Comparison of ENCODE assay signal across 1 cellular context in genomic region chr21:29648710-29649240, GRCh38.
TF ChIP-seq lines count a peak whose summit lies in the region.

No MANE protein-coding gene starts in this region.

TF ChIP-seq in K562, 482 proteins besides CTCF, POLR2A, EP300 and RAD21 (continued from another document and continues in another):
- TF ChIP-seq CHD7 (IDR thresholded peaks at IDR 0.05; ENCODE audit: low read depth, low read length) (no peak), NELFE (IDR thresholded peaks at IDR 0.05; ENCODE audit: insufficient read depth, insufficient read length) (no peak), CCNT2 (IDR thresholded peaks at IDR 0.05; ENCODE audit: borderline replicate concordance, extremely low read depth, insufficient read length, low read depth, low read length) (no peak), ZNF717 (CRISPR knock-in tag; IDR thresholded peaks at IDR 0.05) (no peak), PRPF4 (IDR thresholded peaks at IDR 0.05; ENCODE audit: insufficient read depth, low read depth, low read length, poor library complexity, severe bottlenecking) (no peak), ZBTB7A (IDR thresholded peaks at IDR 0.05; ENCODE audit: borderline replicate concordance, control insufficient read depth, low read depth, low read length) (no peak), MYC (IDR thresholded peaks at IDR 0.05; ENCODE audit: low read depth, low read length) (no peak), MYC (CRISPR knock-in tag; IDR thresholded peaks at IDR 0.05; ENCODE audit: borderline replicate concordance, low read depth) (peak; percentile 65; the same call in 1 of the 2 replicates), HCFC1 (IDR thresholded peaks at IDR 0.05; ENCODE audit: low read depth, low read length) (no peak), PTBP1 (IDR thresholded peaks at IDR 0.05; ENCODE audit: low read depth, low read length) (no peak), HMG20B (CRISPR knock-in tag; IDR thresholded peaks at IDR 0.05) (no peak), BACH1 (tag; IDR thresholded peaks at IDR 0.05) (peak; percentile 55; the same call in 1 of the 2 replicates), SRF (CRISPR knock-in tag; IDR thresholded peaks at IDR 0.05) (no peak), STAT6 (CRISPR knock-in tag; IDR thresholded peaks at IDR 0.05) (no peak), DPF2 (IDR thresholded peaks at IDR 0.05) (no peak), CTBP1 (IDR thresholded peaks at IDR 0.05; ENCODE audit: borderline replicate concordance) (no peak), JUNB (CRISPR knock-in tag; conservative IDR thresholded peaks at IDR 0.05) (no peak), ZMIZ1 (IDR thresholded peaks at IDR 0.05; ENCODE audit: low read depth in 2 of 2, low read length in 2 of 2) (no peak), ZNF583 (CRISPR knock-in tag; IDR thresholded peaks at IDR 0.05) (peak; percentile 88), MTA3 (IDR thresholded peaks at IDR 0.05; ENCODE audit: borderline replicate concordance) (no peak), POLR2AphosphoS5 (IDR thresholded peaks at IDR 0.05; ENCODE audit: control insufficient read depth, insufficient read depth, low read depth, low read length) (no peak), ZNF384 (IDR thresholded peaks at IDR 0.05; ENCODE audit: low read depth, low read length) (no peak), FOXK2 (conservative IDR thresholded peaks at IDR 0.05 in 1 of 2, IDR thresholded peaks at IDR 0.05 in 1 of 2; ENCODE audit: low read depth in 2 of 2) (0 out of 4 replicates have a peak, but pooled peaks of 1 of the 2 experiments have one; percentile 17), CXXC5 (CRISPR knock-in tag; IDR thresholded peaks at IDR 0.05) (peak; percentile 21), CAMTA2 (CRISPR knock-in tag; conservative IDR thresholded peaks at IDR 0.05) (no peak), ZBTB8A (IDR thresholded peaks at IDR 0.05; ENCODE audit: partially characterized antibody) (no peak), PCBP1 (IDR thresholded peaks at IDR 0.05; ENCODE audit: low read depth, low read length, poor library complexity, severe bottlenecking) (no peak), MAZ (CRISPR knock-in tag; conservative IDR thresholded peaks at IDR 0.05 in 1 of 2, IDR thresholded peaks at IDR 0.05 in 1 of 2) (peak in 1 of 2 experiments; percentile 46; a peak in 1 of 4 replicates), ETS1 (conservative IDR thresholded peaks at IDR 0.05; ENCODE audit: control insufficient read depth, low read depth, low read length) (no peak), KDM1A (IDR thresholded peaks at IDR 0.05) (no peak), PPARD (CRISPR knock-in tag; IDR thresholded peaks at IDR 0.05) (no peak), TAL1 (IDR thresholded peaks at IDR 0.05) (no peak), NUFIP1 (IDR thresholded peaks at IDR 0.05; ENCODE audit: partially characterized antibody) (no peak), ZNF592 (IDR thresholded peaks at IDR 0.05) (peak; percentile 66; the same call in 1 of the 2 replicates), ZNF311 (CRISPR knock-in tag; IDR thresholded peaks at IDR 0.05) (peak; percentile 76; the same call in 1 of the 2 replicates), MECOM (CRISPR knock-in tag; IDR thresholded peaks at IDR 0.05) (no peak), ZNF3 (CRISPR knock-in tag; IDR thresholded peaks at IDR 0.05) (no peak), GABPB1 (CRISPR knock-in tag; IDR thresholded peaks at IDR 0.05) (no peak), NR3C1 (CRISPR knock-in tag; IDR thresholded peaks at IDR 0.05) (no peak), SAP30 (IDR thresholded peaks at IDR 0.05; ENCODE audit: borderline replicate concordance, insufficient read depth, low read depth, low read length, poor library complexity, severe bottlenecking) (no peak), KAT8 (IDR thresholded peaks at IDR 0.05; ENCODE audit: low read depth) (no peak), SAFB2 (IDR thresholded peaks at IDR 0.05; ENCODE audit: borderline replicate concordance, low read depth, low read length, severe bottlenecking) (no peak)
